In the genomic region with DNA sequence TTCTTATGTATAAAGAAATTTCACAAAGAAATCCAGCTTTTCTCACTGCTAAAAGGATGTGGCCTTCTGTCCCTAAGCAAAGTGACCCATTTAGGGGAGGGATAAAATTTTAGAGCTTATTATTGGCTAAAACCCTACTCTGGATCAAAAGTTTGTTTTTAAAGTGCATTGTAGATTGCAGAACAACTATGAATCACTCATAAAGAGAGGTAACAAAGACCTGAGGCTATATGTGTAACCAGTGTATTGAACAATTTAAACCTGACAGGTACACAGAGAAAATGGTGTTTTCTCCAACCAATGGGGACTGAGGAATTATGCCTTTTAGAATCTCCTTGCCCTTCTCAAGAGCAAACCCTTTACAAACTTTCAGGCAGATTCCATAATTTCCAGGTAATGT, we compare ENCODE assay signal across 17 cellular contexts.
"Had no signal": no experiment of that assay in that cellular context is flagged by ENCODE, and none has a peak within 500 bp of the region (broad histone marks: within the 10 kb centered on the region; RNA-seq: fewer than 3 reads in every experiment).

No MANE protein-coding gene starts in this region.

- H3K9me3 ChIP-seq: colonic mucosa, gastrocnemius medialis, stomach, thoracic aorta had no signal

- H3K27ac Mint-ChIP-seq: naive thymus-derived CD4-positive, alpha-beta T cell had no signal

- H3K27ac ChIP-seq: colonic mucosa, gastrocnemius medialis, heart right ventricle, right atrium auricular region, stomach, thoracic aorta had no signal

- H3K4me3 Mint-ChIP-seq: naive thymus-derived CD4-positive, alpha-beta T cell had no signal

- H3K36me3 ChIP-seq: colonic mucosa, gastrocnemius medialis, heart right ventricle, right atrium auricular region, stomach, thoracic aorta had no signal

- FAIRE-seq: islet of Langerhans, small intestine had no signal

- H3K27me3 Mint-ChIP-seq: naive thymus-derived CD4-positive, alpha-beta T cell had no signal

- H3K4me3 ChIP-seq: colonic mucosa, gastrocnemius medialis, heart right ventricle, right atrium auricular region, stomach, thoracic aorta had no signal

- H3K4me1 Mint-ChIP-seq: naive thymus-derived CD4-positive, alpha-beta T cell had no signal

- H3K36me3 Mint-ChIP-seq: naive thymus-derived CD4-positive, alpha-beta T cell had no signal

- H3K4me1 ChIP-seq: colonic mucosa, gastrocnemius medialis, right atrium auricular region, stomach had no signal

- DNase-seq: colonic mucosa; dermis blood vessel endothelial cell; gastrocnemius medialis; heart right ventricle; hypothalamus; kidney glomerular epithelial cell; naive thymus-derived CD4-positive, alpha-beta T cell; posterior cingulate gyrus; small intestine; stimulated activated CD4-positive, alpha-beta T cell treated with anti-CD3 and anti-CD28 coated beads, Interleukin-12 subunit alpha, Interleukin-12 subunit beta, amount 100 ng/mL, for 4 hours; stimulated activated naive CD4-positive, alpha-beta T cell; stomach; substantia nigra; trophoblast cell had no signal

- ATAC-seq: gastrocnemius medialis; heart right ventricle; naive thymus-derived CD4-positive, alpha-beta T cell had no signal

- H3K27me3 ChIP-seq: colonic mucosa, gastrocnemius medialis, heart right ventricle, right atrium auricular region, stomach had no signal
